8 cellular contexts compared by ENCODE assay signal in the genomic region with DNA sequence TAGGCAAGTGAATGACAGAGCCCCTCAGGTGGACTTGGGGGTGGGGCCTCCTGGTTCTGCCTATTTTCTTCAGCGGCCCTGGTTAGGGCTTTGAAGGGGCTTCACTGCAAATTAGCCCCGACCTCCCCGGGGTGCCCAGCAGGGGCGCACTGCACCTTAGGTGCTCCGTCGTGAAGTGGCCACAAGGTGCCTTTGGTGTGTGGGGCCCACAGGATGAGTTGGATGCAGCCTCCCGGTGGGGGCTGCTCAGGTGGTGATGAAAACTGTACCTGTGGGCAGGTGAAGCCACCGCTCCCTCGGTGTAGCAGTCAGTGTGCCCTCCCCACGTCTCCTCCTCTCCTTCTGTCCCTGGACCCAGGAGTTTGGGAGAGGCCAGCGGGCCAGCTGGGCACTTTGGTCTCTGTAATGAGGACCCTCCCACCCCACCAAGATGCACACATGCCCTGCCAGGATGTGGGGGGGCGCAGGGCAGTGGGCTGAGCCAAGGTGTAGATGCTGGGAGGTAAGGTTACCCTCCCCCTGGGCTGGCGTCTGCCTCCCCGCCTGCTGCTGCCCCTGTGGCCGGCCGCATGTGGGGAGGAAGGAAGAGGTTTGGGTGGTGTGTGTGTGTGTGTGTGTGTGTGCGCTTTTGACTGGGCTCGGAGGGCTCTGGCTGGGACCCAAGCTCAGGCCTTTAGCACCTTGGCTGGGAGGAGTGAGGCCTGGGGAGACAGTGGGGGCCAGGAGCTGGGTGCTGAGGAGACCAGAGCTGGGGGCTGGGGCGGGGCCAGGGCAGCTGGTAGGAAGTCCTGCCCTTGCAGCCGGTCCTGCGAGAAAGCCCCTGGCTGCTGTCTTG. TPM values are rescaled to one million over a fixed set of nuclear protein-coding genes. Genes with fewer than 3 reads are reported as not detected.
DNase-seq lines count a peak whose midpoint lies in the region; ATAC-seq and TF ChIP-seq lines count a peak whose summit lies in the region.

No MANE protein-coding gene starts in this region.

- TF ChIP-seq CTCF in GM12873 (IDR thresholded peaks at IDR 0.05; ENCODE audit: insufficient read depth, low read depth, low read length, missing control alignments): peak; percentile 67
- no peak for TF ChIP-seq CTCF in colonic mucosa (IDR thresholded peaks at IDR 0.05)

- no peak overlapping the region for H3K4ac ChIP-seq in neuronal stem cell (ENCODE audit: low read length)

- H3K9me3 ChIP-seq in SJSA1 (replicated peaks) (no peaks in the 10 kb centered on the region), colonic mucosa (no peaks in the 10 kb centered on the region), neuronal stem cell (replicated peaks in 1 of 2; ENCODE audit: control insufficient read depth in 2 of 2, insufficient read depth in 1 of 2, low read depth in 1 of 2, low read length in 2 of 2) (no peaks in the 10 kb centered on the region)

- H3K18ac ChIP-seq in neuronal stem cell (ENCODE audit: low read length): peak overlapping the region; percentile 32

- no peak overlapping the region for H2BK15ac ChIP-seq in neuronal stem cell (ENCODE audit: low read length)

- H3K27me3 ChIP-seq in SJSA1 (replicated peaks) (no peaks in the 10 kb centered on the region), colonic mucosa (no peaks in the 10 kb centered on the region), neuronal stem cell (ENCODE audit: control insufficient read depth in 3 of 3, insufficient read depth in 3 of 3, low read depth in 1 of 3, low read length in 3 of 3) (no peaks in the 10 kb centered on the region)

- peak overlapping the region; percentile 89 for H3K14ac ChIP-seq in neuronal stem cell (ENCODE audit: low read length)

- no CpG with 5 or more reads among the region's 21 CpGs for WGBS in neuronal stem cell (ENCODE audit: extremely low coverage in 2 of 2, insufficient read length in 2 of 2, insufficient replicate concordance in 1 of 2), 2 donors

- H3K9ac ChIP-seq in colonic mucosa (ENCODE audit: low read depth in 2 of 2, low read length in 2 of 2): peak overlapping the region in 1 of 2 donors; percentile 74
- H3K9ac ChIP-seq in neuronal stem cell (ENCODE audit: low read depth, low read length, poor library complexity): peak overlapping the region; percentile 12

- H2AK5ac ChIP-seq in neuronal stem cell (ENCODE audit: low read depth, low read length): peak overlapping the region; percentile 94

- no peak overlapping the region for H4K91ac ChIP-seq in neuronal stem cell (ENCODE audit: low read depth, low read length, poor library complexity)

- H3K4me1 ChIP-seq in SJSA1 (replicated peaks) (peaks cover 70% of the 10 kb centered on the region), colonic mucosa (peaks cover 61% of the 10 kb centered on the region), neuronal stem cell (ENCODE audit: control insufficient read depth in 2 of 2, insufficient read depth in 1 of 2, low read depth in 1 of 2, low read length in 2 of 2) (peaks cover 24 to 32% of the 10 kb centered on the region in 2 donors)

- no peak overlapping the region for H2BK120ac ChIP-seq in neuronal stem cell (ENCODE audit: low read depth, low read length)

- ATAC-seq in HG02759 (IDR thresholded peaks at IDR 0.05; ENCODE audit: unreplicated experiment) (no peak), HG03469 (IDR thresholded peaks at IDR 0.05; ENCODE audit: unreplicated experiment) (no peak)

- peak overlapping the region; percentile 19 for H2BK5ac ChIP-seq in neuronal stem cell (ENCODE audit: low read length)

- H3K4me3 ChIP-seq in SJSA1: no peak overlapping the region
- H3K4me3 ChIP-seq in colonic mucosa: no peak overlapping the region
- H3K4me3 ChIP-seq in neuronal stem cell (ENCODE audit: low read length in 2 of 2): no peak overlapping the region

- H3K36me3 ChIP-seq in SJSA1 (no peaks in the 10 kb centered on the region), colonic mucosa (no peaks in the 10 kb centered on the region), neuronal stem cell (replicated peaks in 1 of 2; ENCODE audit: control insufficient read depth in 2 of 2, insufficient read depth in 2 of 2, low read length in 2 of 2) (no peaks in the 10 kb centered on the region)

- H3K27ac ChIP-seq in SJSA1: 0 out of 2 replicates have a peak overlapping the region, but pooled peaks have one; percentile 74
- H3K27ac ChIP-seq in colonic mucosa: no peak overlapping the region
- no peak overlapping the region for H3K27ac ChIP-seq in neuronal stem cell (replicated peaks; ENCODE audit: low read length)

- H2BK12ac ChIP-seq in neuronal stem cell (ENCODE audit: low read length): no peak overlapping the region

- H3K23ac ChIP-seq in neuronal stem cell (ENCODE audit: low read depth, low read length, poor library complexity): peak overlapping the region; percentile 80

- no peak overlapping the region for H4K8ac ChIP-seq in neuronal stem cell (ENCODE audit: low read depth, low read length)

- DNase-seq in SJSA1 (ENCODE audit: low read depth in 1 of 2, low spot score in 2 of 2) (no peak), colonic mucosa (peak; percentile 66), neuronal stem cell (ENCODE audit: low spot score) (no peak), cerebellar nuclear complex (lab: John Stamatoyannopoulos, UW) (no peak), cortex of kidney (lab: John Stamatoyannopoulos, UW) (no peak)

- H2AFZ ChIP-seq in neuronal stem cell (ENCODE audit: low read length): no peak overlapping the region

- peaks cover 64% of the 10 kb centered on the region for H3K79me1 ChIP-seq in neuronal stem cell (ENCODE audit: low read depth, low read length)

- intact Hi-C loops in colonic mucosa (cut with DNase I): no loop called here

- no peak overlapping the region for H3K4me2 ChIP-seq in neuronal stem cell (ENCODE audit: insufficient read depth, low read length, poor library complexity, severe bottlenecking)

RNA-seq across cellular contexts. Expression of gene RXRA, which starts 55.6 kb away (rescaled TPM):
- total RNA-seq in SJSA1 (2014; rRNA removed; shearing (Covaris generic)): 12.2 and 15.7 TPM in 2 replicates
- 10 to 100 TPM; 68.2 to 72.0 TPM for total RNA-seq in colonic mucosa
- 36.1 TPM for polyA plus RNA-seq in neuronal stem cell (2013, experiment 1 of 2)
- 36.3 TPM for polyA plus RNA-seq in neuronal stem cell (2013, experiment 2 of 2)
